8 cellular contexts compared by ENCODE assay signal in genomic region chr16:87318158-87318644, GRCh38. TPM values are rescaled to one million over a fixed set of nuclear protein-coding genes. Genes with fewer than 3 reads are reported as not detected.
DNase-seq lines count a peak whose midpoint lies in the region.

No MANE protein-coding gene starts in this region.

- POLR2A ChIA-PET in activated CD4-positive, alpha-beta T cell treated with anti-CD3 and anti-CD28 coated beads, Interleukin-2, amount 10 ng/mL, durations not matched to agents 7 days and 5 days (lab: Charles Lee), result interaction anchor here (1.4 kb wide), 1 partner anchor 65 kb away, joined by 3 read pairs; the partner anchor contains the start of gene FBXO31

- no peak for DNase-seq in activated CD4-positive, alpha-beta T cell treated with anti-CD3 and anti-CD28 coated beads, Interleukin-2, amount 10 ng/mL, durations not matched to agents 7 days and 5 days
- DNase-seq in activated CD4-positive, alpha-beta T cell treated with anti-CD3 and anti-CD28 coated beads for 48 hours, result no peak
- DNase-seq in activated T-helper 1 cell treated with anti-CD3 and anti-CD28 coated beads, Interleukin-12 subunit alpha, Interleukin-12 subunit beta, Interleukin-2, Interleukin-4 antibody, amounts not matched to agents 30 ng/mL and 10 ng/mL and 1 ng/mL, durations not matched to agents 14 hours and 24 hours and 36 hours (ENCODE audit: low spot score), result no peak
- DNase-seq in iris pigment epithelial cell (ENCODE audit: low read depth) (peak; percentile 18), substantia nigra (lab: John Stamatoyannopoulos, UW) (no peak), SIG-M5 treated with dmso at 0.1 percent for 504 hours (lab: John Stamatoyannopoulos, UW; ENCODE audit: unreplicated experiment) (no peak), NAMALWA (ENCODE audit: low spot score) (no peak), occipital lobe (lab: John Stamatoyannopoulos, UW) (no peak)

- peak overlapping the region; percentile 98 for H3K27ac Mint-ChIP-seq in activated CD4-positive, alpha-beta T cell treated with anti-CD3 and anti-CD28 coated beads, Interleukin-2, amount 10 ng/mL, durations not matched to agents 7 days and 5 days
- peak overlapping the region; percentile 99 for H3K27ac Mint-ChIP-seq in activated T-helper 1 cell treated with anti-CD3 and anti-CD28 coated beads, Interleukin-12 subunit alpha, Interleukin-12 subunit beta, Interleukin-2, Interleukin-4 antibody, amounts not matched to agents 30 ng/mL and 10 ng/mL and 1 ng/mL, durations not matched to agents 14 hours and 24 hours and 36 hours

- H3K36me3 Mint-ChIP-seq in activated CD4-positive, alpha-beta T cell treated with anti-CD3 and anti-CD28 coated beads, Interleukin-2, amount 10 ng/mL, durations not matched to agents 7 days and 5 days (ENCODE audit: low read depth), result peaks cover 16% of the 10 kb centered on the region
- H3K36me3 Mint-ChIP-seq in activated T-helper 1 cell treated with anti-CD3 and anti-CD28 coated beads, Interleukin-12 subunit alpha, Interleukin-12 subunit beta, Interleukin-2, Interleukin-4 antibody, amounts not matched to agents 30 ng/mL and 10 ng/mL and 1 ng/mL, durations not matched to agents 14 hours and 24 hours and 36 hours (ENCODE audit: low read depth), result peaks cover 10% of the 10 kb centered on the region

- peaks cover 21% of the 10 kb centered on the region for H3K4me1 Mint-ChIP-seq in activated CD4-positive, alpha-beta T cell treated with anti-CD3 and anti-CD28 coated beads, Interleukin-2, amount 10 ng/mL, durations not matched to agents 7 days and 5 days
- H3K4me1 Mint-ChIP-seq in activated T-helper 1 cell treated with anti-CD3 and anti-CD28 coated beads, Interleukin-12 subunit alpha, Interleukin-12 subunit beta, Interleukin-2, Interleukin-4 antibody, amounts not matched to agents 30 ng/mL and 10 ng/mL and 1 ng/mL, durations not matched to agents 14 hours and 24 hours and 36 hours (ENCODE audit: low read depth), result peaks cover 17% of the 10 kb centered on the region

- CTCF ChIA-PET in activated CD4-positive, alpha-beta T cell treated with anti-CD3 and anti-CD28 coated beads, Interleukin-2, amount 10 ng/mL, durations not matched to agents 7 days and 5 days (lab: Charles Lee), result interaction anchor here (1.1 to 4.2 kb wide), 3 partner anchors 10 to 69 kb away, joined by 4 to 21 read pairs (median 4); no protein-coding TSS in a partner anchor

- H3K27me3 Mint-ChIP-seq in activated CD4-positive, alpha-beta T cell treated with anti-CD3 and anti-CD28 coated beads, Interleukin-2, amount 10 ng/mL, durations not matched to agents 7 days and 5 days, result no peaks in the 10 kb centered on the region
- no peaks in the 10 kb centered on the region for H3K27me3 Mint-ChIP-seq in activated T-helper 1 cell treated with anti-CD3 and anti-CD28 coated beads, Interleukin-12 subunit alpha, Interleukin-12 subunit beta, Interleukin-2, Interleukin-4 antibody, amounts not matched to agents 30 ng/mL and 10 ng/mL and 1 ng/mL, durations not matched to agents 14 hours and 24 hours and 36 hours (ENCODE audit: insufficient read depth)

- intact Hi-C loops in activated T-helper 1 cell treated with anti-CD3 and anti-CD28 coated beads, Interleukin-12 subunit alpha, Interleukin-12 subunit beta, Interleukin-2, Interleukin-4 antibody, amounts not matched to agents 30 ng/mL and 10 ng/mL and 1 ng/mL, durations not matched to agents 14 hours and 24 hours and 36 hours (cut with micrococcal nuclease), result loop anchor here (5.0 to 10.0 kb wide), 5 partner anchors 147 to 761 kb away; partner anchors contain the start of genes KLHDC4 and MTHFSD

- no peaks in the 10 kb centered on the region for H3K9me3 Mint-ChIP-seq in activated CD4-positive, alpha-beta T cell treated with anti-CD3 and anti-CD28 coated beads, Interleukin-2, amount 10 ng/mL, durations not matched to agents 7 days and 5 days
- no peaks in the 10 kb centered on the region for H3K9me3 Mint-ChIP-seq in activated T-helper 1 cell treated with anti-CD3 and anti-CD28 coated beads, Interleukin-12 subunit alpha, Interleukin-12 subunit beta, Interleukin-2, Interleukin-4 antibody, amounts not matched to agents 30 ng/mL and 10 ng/mL and 1 ng/mL, durations not matched to agents 14 hours and 24 hours and 36 hours

- peak overlapping the region; percentile 92 for H3K4me3 Mint-ChIP-seq in activated CD4-positive, alpha-beta T cell treated with anti-CD3 and anti-CD28 coated beads, Interleukin-2, amount 10 ng/mL, durations not matched to agents 7 days and 5 days
- peak overlapping the region; percentile 94 for H3K4me3 Mint-ChIP-seq in activated T-helper 1 cell treated with anti-CD3 and anti-CD28 coated beads, Interleukin-12 subunit alpha, Interleukin-12 subunit beta, Interleukin-2, Interleukin-4 antibody, amounts not matched to agents 30 ng/mL and 10 ng/mL and 1 ng/mL, durations not matched to agents 14 hours and 24 hours and 36 hours

- H3K27ac ChIP-seq in substantia nigra (ENCODE audit: low read depth, low read length, poor library complexity, severe bottlenecking), result peak overlapping the region; percentile 94

RNA-seq across cellular contexts. Expression of gene C16orf95, which starts 1.0 kb away (rescaled TPM):
- total RNA-seq in activated CD4-positive, alpha-beta T cell treated with anti-CD3 and anti-CD28 coated beads, Interleukin-2, amount 10 ng/mL, durations not matched to agents 7 days and 5 days, result 1 to 10 TPM; 7.3 to 9.2 TPM
- total RNA-seq in activated T-helper 1 cell treated with anti-CD3 and anti-CD28 coated beads, Interleukin-12 subunit alpha, Interleukin-12 subunit beta, Interleukin-2, Interleukin-4 antibody, amounts not matched to agents 30 ng/mL and 10 ng/mL and 1 ng/mL, durations not matched to agents 14 hours and 24 hours and 36 hours, result 9.9 and 10.9 TPM in 2 replicates
- 3.1 TPM for total RNA-seq in occipital lobe
